In the genomic region with DNA sequence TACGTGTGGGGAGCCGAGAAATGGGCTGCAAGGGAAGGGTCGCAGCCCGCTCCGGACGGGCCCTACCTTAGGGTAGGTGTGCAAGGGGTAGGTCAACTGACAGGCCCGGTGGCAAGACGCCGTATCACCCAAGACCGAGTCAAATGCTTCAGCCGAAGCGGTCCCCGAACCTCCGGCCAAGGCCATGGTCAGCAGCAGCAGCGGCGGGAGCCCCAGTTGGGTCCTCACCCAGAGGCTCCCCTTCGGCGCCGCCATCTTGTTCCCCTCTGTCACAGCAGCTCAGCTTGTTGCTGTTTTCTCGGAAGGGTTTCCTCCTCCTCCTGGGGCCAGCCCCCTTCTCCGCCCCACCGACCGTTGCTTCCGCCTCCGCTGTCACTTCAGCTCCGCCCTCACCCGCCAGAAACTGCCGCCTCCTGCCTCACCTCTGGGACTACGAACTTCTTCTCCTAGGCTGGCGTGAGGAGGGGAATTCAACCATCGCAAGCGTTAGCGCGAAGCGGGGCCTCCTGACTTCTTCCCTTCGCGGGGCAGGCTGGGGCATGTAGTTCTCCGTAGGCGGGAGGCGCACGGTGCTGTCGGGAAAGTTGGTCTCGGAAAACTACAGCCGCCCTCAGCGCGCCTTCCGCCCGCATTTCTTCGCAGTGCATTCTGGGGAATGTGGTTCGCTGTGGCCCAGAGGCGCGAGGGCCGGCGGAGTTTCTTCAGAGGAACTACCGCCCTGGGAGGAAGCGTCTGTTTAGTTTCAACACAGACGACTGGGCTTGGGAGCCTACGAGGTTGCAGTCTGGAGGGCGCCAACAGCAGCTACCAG, we compare ENCODE assay signal across 1 cellular context.
TF ChIP-seq lines count a peak whose summit lies in the region.

TSS of gene TCEANC2 (plus strand) at position 675 of the 811 bp plus-strand sequence. CDS start 815 bp downstream, outside the sequence.
TSS of gene TMEM59 (minus strand) at position 271 of the 811 bp plus-strand sequence. CDS start at position 255, 16 bp downstream.

TF ChIP-seq in K562, 482 proteins besides CTCF, POLR2A, EP300 and RAD21 (continued from another document and continues in another):
- TF ChIP-seq, protein P1, sequence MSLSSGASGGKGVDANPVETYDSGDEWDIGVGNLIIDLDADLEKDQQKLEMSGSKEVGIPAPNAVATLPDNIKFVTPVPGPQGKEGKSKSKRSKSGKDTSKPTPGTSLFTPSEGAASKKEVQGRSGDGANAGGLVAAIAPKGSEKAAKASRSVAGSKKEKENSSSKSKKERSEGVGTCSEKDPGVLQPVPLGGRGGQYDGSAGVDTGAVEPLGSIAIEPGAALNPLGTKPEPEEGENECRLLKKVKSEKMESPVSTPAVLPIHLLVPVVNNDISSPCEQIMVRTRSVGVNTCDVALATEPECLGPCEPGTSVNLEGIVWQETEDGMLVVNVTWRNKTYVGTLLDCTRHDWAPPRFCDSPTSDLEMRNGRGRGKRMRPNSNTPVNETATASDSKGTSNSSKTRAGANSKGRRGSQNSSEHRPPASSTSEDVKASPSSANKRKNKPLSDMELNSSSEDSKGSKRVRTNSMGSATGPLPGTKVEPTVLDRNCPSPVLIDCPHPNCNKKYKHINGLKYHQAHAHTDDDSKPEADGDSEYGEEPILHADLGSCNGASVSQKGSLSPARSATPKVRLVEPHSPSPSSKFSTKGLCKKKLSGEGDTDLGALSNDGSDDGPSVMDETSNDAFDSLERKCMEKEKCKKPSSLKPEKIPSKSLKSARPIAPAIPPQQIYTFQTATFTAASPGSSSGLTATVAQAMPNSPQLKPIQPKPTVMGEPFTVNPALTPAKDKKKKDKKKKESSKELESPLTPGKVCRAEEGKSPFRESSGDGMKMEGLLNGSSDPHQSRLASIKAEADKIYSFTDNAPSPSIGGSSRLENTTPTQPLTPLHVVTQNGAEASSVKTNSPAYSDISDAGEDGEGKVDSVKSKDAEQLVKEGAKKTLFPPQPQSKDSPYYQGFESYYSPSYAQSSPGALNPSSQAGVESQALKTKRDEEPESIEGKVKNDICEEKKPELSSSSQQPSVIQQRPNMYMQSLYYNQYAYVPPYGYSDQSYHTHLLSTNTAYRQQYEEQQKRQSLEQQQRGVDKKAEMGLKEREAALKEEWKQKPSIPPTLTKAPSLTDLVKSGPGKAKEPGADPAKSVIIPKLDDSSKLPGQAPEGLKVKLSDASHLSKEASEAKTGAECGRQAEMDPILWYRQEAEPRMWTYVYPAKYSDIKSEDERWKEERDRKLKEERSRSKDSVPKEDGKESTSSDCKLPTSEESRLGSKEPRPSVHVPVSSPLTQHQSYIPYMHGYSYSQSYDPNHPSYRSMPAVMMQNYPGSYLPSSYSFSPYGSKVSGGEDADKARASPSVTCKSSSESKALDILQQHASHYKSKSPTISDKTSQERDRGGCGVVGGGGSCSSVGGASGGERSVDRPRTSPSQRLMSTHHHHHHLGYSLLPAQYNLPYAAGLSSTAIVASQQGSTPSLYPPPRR (CRISPR knock-in tag; IDR thresholded peaks at IDR 0.05; ENCODE audit: borderline replicate concordance), result 0 out of 2 replicates have a peak, but pooled peaks have one; percentile 21
- TF ChIP-seq E2F3 (CRISPR knock-in tag; IDR thresholded peaks at IDR 0.05) (peak; percentile 55; the same call in 1 of the 2 replicates), ATF1 (CRISPR knock-in tag; IDR thresholded peaks at IDR 0.05) (no peak), ATF1 (tag; IDR thresholded peaks at IDR 0.05) (peak; percentile 92), TOE1 (IDR thresholded peaks at IDR 0.05; ENCODE audit: borderline replicate concordance) (no peak), TOE1 (CRISPR knock-in tag; IDR thresholded peaks at IDR 0.05; ENCODE audit: borderline replicate concordance, low read depth) (peak; percentile 48; the same call in 1 of the 2 replicates), RHOXF2B (CRISPR knock-in tag; conservative IDR thresholded peaks at IDR 0.05) (no peak), TBL1XR1 (IDR thresholded peaks at IDR 0.05; ENCODE audit: low read length in 2 of 2) (no peak), NFRKB (IDR thresholded peaks at IDR 0.05; ENCODE audit: low read depth) (peak; percentile 90), NONO (IDR thresholded peaks at IDR 0.05; ENCODE audit: low read depth in 2 of 2, low read length in 1 of 2) (peak in 1 of 2 experiments; percentile 47; a peak in 2 of 4 replicates), L3MBTL2 (IDR thresholded peaks at IDR 0.05) (peak; percentile 90), HIVEP1 (CRISPR knock-in tag; IDR thresholded peaks at IDR 0.05) (no peak), YBX1 (IDR thresholded peaks at IDR 0.05) (no peak), CREM (IDR thresholded peaks at IDR 0.05; ENCODE audit: low read depth) (peak; percentile 94), HLTF (IDR thresholded peaks at IDR 0.05) (no peak; the same call in none of the 2 replicates), GTF3C2 (IDR thresholded peaks at IDR 0.05; ENCODE audit: borderline replicate concordance, extremely low read depth, insufficient read length) (no peak), ZNF583 (CRISPR knock-in tag; IDR thresholded peaks at IDR 0.05) (0 out of 2 replicates have a peak, but pooled peaks have one; percentile 63), POLR3G (IDR thresholded peaks at IDR 0.05; ENCODE audit: extremely low read depth, insufficient read length, insufficient replicate concordance) (no peak), TCFL5 (CRISPR knock-in tag; conservative IDR thresholded peaks at IDR 0.05) (no peak), BRD9 (IDR thresholded peaks at IDR 0.05; ENCODE audit: low read depth, partially characterized antibody) (peak; percentile 12), ZNF316 (IDR thresholded peaks at IDR 0.05) (peak; percentile 10; the same call in 1 of the 2 replicates), KDM4B (IDR thresholded peaks at IDR 0.05; ENCODE audit: borderline replicate concordance in 2 of 2, low read depth in 1 of 2) (peak in 1 of 2 experiments; percentile 93; a peak in 1 of 4 replicates), FOXM1 (IDR thresholded peaks at IDR 0.05; ENCODE audit: low read depth) (peak; percentile 41; the same call in 1 of the 2 replicates), FOXM1 (CRISPR knock-in tag; IDR thresholded peaks at IDR 0.05; ENCODE audit: low read depth) (no peak)
- TF ChIP-seq, protein P2, sequence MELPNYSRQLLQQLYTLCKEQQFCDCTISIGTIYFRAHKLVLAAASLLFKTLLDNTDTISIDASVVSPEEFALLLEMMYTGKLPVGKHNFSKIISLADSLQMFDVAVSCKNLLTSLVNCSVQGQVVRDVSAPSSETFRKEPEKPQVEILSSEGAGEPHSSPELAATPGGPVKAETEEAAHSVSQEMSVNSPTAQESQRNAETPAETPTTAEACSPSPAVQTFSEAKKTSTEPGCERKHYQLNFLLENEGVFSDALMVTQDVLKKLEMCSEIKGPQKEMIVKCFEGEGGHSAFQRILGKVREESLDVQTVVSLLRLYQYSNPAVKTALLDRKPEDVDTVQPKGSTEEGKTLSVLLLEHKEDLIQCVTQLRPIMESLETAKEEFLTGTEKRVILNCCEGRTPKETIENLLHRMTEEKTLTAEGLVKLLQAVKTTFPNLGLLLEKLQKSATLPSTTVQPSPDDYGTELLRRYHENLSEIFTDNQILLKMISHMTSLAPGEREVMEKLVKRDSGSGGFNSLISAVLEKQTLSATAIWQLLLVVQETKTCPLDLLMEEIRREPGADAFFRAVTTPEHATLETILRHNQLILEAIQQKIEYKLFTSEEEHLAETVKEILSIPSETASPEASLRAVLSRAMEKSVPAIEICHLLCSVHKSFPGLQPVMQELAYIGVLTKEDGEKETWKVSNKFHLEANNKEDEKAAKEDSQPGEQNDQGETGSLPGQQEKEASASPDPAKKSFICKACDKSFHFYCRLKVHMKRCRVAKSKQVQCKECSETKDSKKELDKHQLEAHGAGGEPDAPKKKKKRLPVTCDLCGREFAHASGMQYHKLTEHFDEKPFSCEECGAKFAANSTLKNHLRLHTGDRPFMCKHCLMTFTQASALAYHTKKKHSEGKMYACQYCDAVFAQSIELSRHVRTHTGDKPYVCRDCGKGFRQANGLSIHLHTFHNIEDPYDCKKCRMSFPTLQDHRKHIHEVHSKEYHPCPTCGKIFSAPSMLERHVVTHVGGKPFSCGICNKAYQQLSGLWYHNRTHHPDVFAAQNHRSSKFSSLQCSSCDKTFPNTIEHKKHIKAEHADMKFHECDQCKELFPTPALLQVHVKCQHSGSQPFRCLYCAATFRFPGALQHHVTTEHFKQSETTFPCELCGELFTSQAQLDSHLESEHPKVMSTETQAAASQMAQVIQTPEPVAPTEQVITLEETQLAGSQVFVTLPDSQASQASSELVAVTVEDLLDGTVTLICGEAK (IDR thresholded peaks at IDR 0.05), result peak; percentile 98
- TF ChIP-seq, protein P2 (CRISPR knock-in tag; IDR thresholded peaks at IDR 0.05), result no peak
- TF ChIP-seq, protein P3, sequence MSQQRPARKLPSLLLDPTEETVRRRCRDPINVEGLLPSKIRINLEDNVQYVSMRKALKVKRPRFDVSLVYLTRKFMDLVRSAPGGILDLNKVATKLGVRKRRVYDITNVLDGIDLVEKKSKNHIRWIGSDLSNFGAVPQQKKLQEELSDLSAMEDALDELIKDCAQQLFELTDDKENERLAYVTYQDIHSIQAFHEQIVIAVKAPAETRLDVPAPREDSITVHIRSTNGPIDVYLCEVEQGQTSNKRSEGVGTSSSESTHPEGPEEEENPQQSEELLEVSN (IDR thresholded peaks at IDR 0.05; ENCODE audit: borderline replicate concordance in 1 of 2, extremely low read depth in 1 of 2, insufficient read depth in 1 of 2, insufficient read length in 1 of 2, low read depth in 1 of 2, low read length in 1 of 2, poor library complexity in 1 of 2, severe bottlenecking in 1 of 2), result peak; percentile 49 to 58
- TF ChIP-seq, protein P4, sequence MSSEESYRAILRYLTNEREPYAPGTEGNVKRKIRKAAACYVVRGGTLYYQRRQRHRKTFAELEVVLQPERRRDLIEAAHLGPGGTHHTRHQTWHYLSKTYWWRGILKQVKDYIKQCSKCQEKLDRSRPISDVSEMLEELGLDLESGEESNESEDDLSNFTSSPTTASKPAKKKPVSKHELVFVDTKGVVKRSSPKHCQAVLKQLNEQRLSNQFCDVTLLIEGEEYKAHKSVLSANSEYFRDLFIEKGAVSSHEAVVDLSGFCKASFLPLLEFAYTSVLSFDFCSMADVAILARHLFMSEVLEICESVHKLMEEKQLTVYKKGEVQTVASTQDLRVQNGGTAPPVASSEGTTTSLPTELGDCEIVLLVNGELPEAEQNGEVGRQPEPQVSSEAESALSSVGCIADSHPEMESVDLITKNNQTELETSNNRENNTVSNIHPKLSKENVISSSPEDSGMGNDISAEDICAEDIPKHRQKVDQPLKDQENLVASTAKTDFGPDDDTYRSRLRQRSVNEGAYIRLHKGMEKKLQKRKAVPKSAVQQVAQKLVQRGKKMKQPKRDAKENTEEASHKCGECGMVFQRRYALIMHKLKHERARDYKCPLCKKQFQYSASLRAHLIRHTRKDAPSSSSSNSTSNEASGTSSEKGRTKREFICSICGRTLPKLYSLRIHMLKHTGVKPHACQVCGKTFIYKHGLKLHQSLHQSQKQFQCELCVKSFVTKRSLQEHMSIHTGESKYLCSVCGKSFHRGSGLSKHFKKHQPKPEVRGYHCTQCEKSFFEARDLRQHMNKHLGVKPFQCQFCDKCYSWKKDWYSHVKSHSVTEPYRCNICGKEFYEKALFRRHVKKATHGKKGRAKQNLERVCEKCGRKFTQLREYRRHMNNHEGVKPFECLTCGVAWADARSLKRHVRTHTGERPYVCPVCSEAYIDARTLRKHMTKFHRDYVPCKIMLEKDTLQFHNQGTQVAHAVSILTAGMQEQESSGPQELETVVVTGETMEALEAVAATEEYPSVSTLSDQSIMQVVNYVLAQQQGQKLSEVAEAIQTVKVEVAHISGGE (CRISPR knock-in tag; IDR thresholded peaks at IDR 0.05), result peak in 1 of 3 experiments; percentile 95; a peak in 2 of 6 replicates
